25 cellular contexts compared by ENCODE assay signal in the genomic region with DNA sequence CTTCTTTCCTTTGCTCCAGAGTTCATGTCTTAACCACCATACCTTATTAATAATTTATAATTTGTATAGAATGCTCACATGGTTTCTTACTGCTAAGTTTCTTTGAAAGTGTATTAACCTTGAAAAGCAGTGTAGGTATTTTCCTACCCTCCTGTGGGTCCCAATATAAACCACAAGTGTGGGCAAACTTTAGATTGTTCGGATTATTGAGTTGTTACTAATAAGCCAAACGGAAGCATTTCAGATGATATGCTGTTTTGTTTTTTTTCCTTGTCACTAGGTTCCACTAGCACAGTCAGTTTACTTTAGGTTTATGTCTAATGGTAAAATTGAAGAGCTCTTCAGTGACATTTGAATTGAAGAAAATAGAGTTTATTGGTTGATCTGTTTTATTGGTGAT. TPM values are rescaled to one million over a fixed set of nuclear protein-coding genes. Genes with fewer than 3 reads are reported as not detected.
DNase-seq lines count a peak whose midpoint lies in the region; ATAC-seq and TF ChIP-seq lines count a peak whose summit lies in the region.
"Had no signal": no experiment of that assay in that cellular context is flagged by ENCODE, and none has a peak within 500 bp of the region (broad histone marks: within the 10 kb centered on the region; RNA-seq: fewer than 3 reads in every experiment).

No MANE protein-coding gene starts in this region.

- peak; percentile 5 for DNase-seq in LHCN-M2 (ENCODE audit: low read depth)
- DNase-seq in brain microvascular endothelial cell, result peak; percentile 45
- DNase-seq in kidney tubule cell (ENCODE audit: low spot score), result peak; percentile 58
- no peak for DNase-seq in T-helper 9 cell
- DNase-seq: CD4-positive, CD25-positive, alpha-beta regulatory T cell; DMS 273 treated with DMSO at 0.1 percent for 48 hours; DMS79 treated with DMSO at 0.1 percent for 48 hours; GOT3; Karpas-422; MM.1S; NCI-H1048; NCI-H1417 treated with DMSO at 0.1 percent for 48 hours; NCI-H187; NCI-H2107; NCI-H446 treated with DMSO at 0.1 percent for 48 hours; NCI-H526 treated with DMSO at 0.1 percent for 48 hours; OCI-M1 had no signal

- peak overlapping the region; percentile 36 for H3K27ac ChIP-seq in brain microvascular endothelial cell
- H3K27ac ChIP-seq: SJSA1 had no signal

- H3K4me3 ChIP-seq in brain microvascular endothelial cell (ENCODE audit: low read depth, low read length), result no peak overlapping the region
- H3K4me3 ChIP-seq: SJSA1 had no signal

- no peak for TF ChIP-seq CTCF in brain microvascular endothelial cell (IDR thresholded peaks at IDR 0.05; ENCODE audit: low read depth, low read length, missing control alignments)

- ATAC-seq in HG03469 (IDR thresholded peaks at IDR 0.05; ENCODE audit: unreplicated experiment), result no peak
- ATAC-seq in GM18858 (IDR thresholded peaks at IDR 0.05; ENCODE audit: unreplicated experiment), result no peak
- no peak for ATAC-seq in HG02884 (IDR thresholded peaks at IDR 0.05; ENCODE audit: unreplicated experiment)
- ATAC-seq: HCT116, Right ventricle myocardium inferior had no signal

- in situ Hi-C loops in brain microvascular endothelial cell (cut with HindIII; ENCODE audit: low pct_ligation_motif_present, low sequenced_read_pairs), result no loop called here

- H3K36me3 ChIP-seq in brain microvascular endothelial cell (replicated peaks), result peaks cover 72% of the 10 kb centered on the region

- H3K27me3 ChIP-seq in brain microvascular endothelial cell (replicated peaks), result no peaks in the 10 kb centered on the region
- H3K27me3 ChIP-seq: SJSA1 had no signal

RNA-seq across cellular contexts. Expression of gene SSBP1, which starts 10.2 kb away (rescaled TPM):
- 314 and 326 TPM in 2 replicates for total RNA-seq in LHCN-M2 (2014; rRNA removed)
- polyA plus RNA-seq in LHCN-M2 (2012), result 316 TPM

RNA-seq across cellular contexts. Expression of gene TAS2R3, which starts 15.5 kb away (rescaled TPM):
- total RNA-seq in LHCN-M2 (2014; rRNA removed), result 0.19 and 0.34 TPM in 2 replicates
- not detected for polyA plus RNA-seq in LHCN-M2 (2012)
- total RNA-seq: G401 had no signal
- polyA plus RNA-seq: BJ; CD4-positive, CD25-positive, alpha-beta regulatory T cell had no signal

RNA-seq across cellular contexts. Expression of gene TAS2R4, which starts 28.1 kb away (rescaled TPM):
- total RNA-seq in LHCN-M2 (2014; rRNA removed), result 0.06 and 0.34 TPM in 2 replicates
- 0.04 TPM for polyA plus RNA-seq in LHCN-M2 (2012)
- total RNA-seq: G401 had no signal
- polyA plus RNA-seq: CD4-positive, CD25-positive, alpha-beta regulatory T cell had no signal

RNA-seq across cellular contexts. Expression of gene WEE2, which starts 40.2 kb away (rescaled TPM):
- total RNA-seq in LHCN-M2 (2014; rRNA removed), result not detected in 2 replicates
- polyA plus RNA-seq in LHCN-M2 (2012), result not detected
- total RNA-seq: CD4-positive, CD25-positive, alpha-beta regulatory T cell; G401; Right ventricle myocardium inferior; SJSA1 had no signal
- polyA plus RNA-seq: BJ; CD4-positive, CD25-positive, alpha-beta regulatory T cell had no signal

RNA-seq across cellular contexts. Expression of gene TAS2R5, which starts 41.6 kb away (rescaled TPM):
- total RNA-seq in LHCN-M2 (2014; rRNA removed), result not detected in 2 replicates
- not detected for polyA plus RNA-seq in LHCN-M2 (2012)
- total RNA-seq: G401, SJSA1 had no signal
